In genomic region chr13:40271511-40271910, GRCh38 we compare ENCODE assay signal across 12 cellular contexts.
DNase-seq lines count a peak whose midpoint lies in the region; ATAC-seq and TF ChIP-seq lines count a peak whose summit lies in the region.
"Had no signal": no experiment of that assay in that cellular context is flagged by ENCODE, and none has a peak within 500 bp of the region (broad histone marks: within the 10 kb centered on the region; RNA-seq: fewer than 3 reads in every experiment).

No MANE protein-coding gene starts in this region.

- H3K27me3 ChIP-seq in uterus, result no peaks in the 10 kb centered on the region

- intact Hi-C loops in uterus (cut with DNase I; ENCODE audit: low total_unique reads), result no loop called here

- no peaks in the 10 kb centered on the region for H3K27me3 Mint-ChIP-seq in activated T-cell treated with anti-CD3 and anti-CD28 coated beads, Interleukin-2, amount 50 U/mL, for 24 hours
- H3K27me3 Mint-ChIP-seq in naive B cell, result no peaks in the 10 kb centered on the region
- H3K27me3 Mint-ChIP-seq: IgD-negative memory B cell had no signal

- H3K4me3 ChIP-seq in uterus, result no peak overlapping the region

- no peaks in the 10 kb centered on the region for H3K36me3 Mint-ChIP-seq in activated T-cell treated with anti-CD3 and anti-CD28 coated beads, Interleukin-2, amount 50 U/mL, for 24 hours (ENCODE audit: low read depth)
- no peaks in the 10 kb centered on the region for H3K36me3 Mint-ChIP-seq in naive B cell
- H3K36me3 Mint-ChIP-seq: type B pancreatic cell had no signal

- ATAC-seq in naive B cell (ENCODE audit: low read depth in 2 of 2) (peak in 1 of 2 donors; percentile 49), HG03439 (IDR thresholded peaks at IDR 0.05; ENCODE audit: unreplicated experiment) (no peak)

- no peaks in the 10 kb centered on the region for H3K9me3 ChIP-seq in uterus

- H3K27ac Mint-ChIP-seq in activated T-cell treated with anti-CD3 and anti-CD28 coated beads, Interleukin-2, amount 50 U/mL, for 24 hours, result peak overlapping the region; percentile 16
- H3K27ac Mint-ChIP-seq in naive B cell, result peak overlapping the region in 3 of 6 donors; percentile 16 to 87 (median 36)
- H3K27ac Mint-ChIP-seq: activated T-helper 2 cell treated with anti-CD3 and anti-CD28 coated beads, Interferon-gamma antibody, Interleukin-2, Interleukin-4, amounts not matched to agents 10 μg/mL and 5 μg/mL and 100 μg/mL, durations not matched to agents 14 hours and 24 hours and 36 hours; IgD-negative memory B cell had no signal

- TF ChIP-seq POLR2A in uterus (IDR thresholded peaks at IDR 0.05), result no peak

- H3K9me3 Mint-ChIP-seq in activated T-cell treated with anti-CD3 and anti-CD28 coated beads, Interleukin-2, amount 50 U/mL, for 24 hours, result no peaks in the 10 kb centered on the region
- H3K9me3 Mint-ChIP-seq in naive B cell, result no peaks in the 10 kb centered on the region
- H3K9me3 Mint-ChIP-seq: activated T-helper 2 cell treated with anti-CD3 and anti-CD28 coated beads, Interferon-gamma antibody, Interleukin-2, Interleukin-4, amounts not matched to agents 10 μg/mL and 5 μg/mL and 100 μg/mL, durations not matched to agents 14 hours and 24 hours and 36 hours; IgD-negative memory B cell had no signal

- H3K27ac ChIP-seq in uterus, result peak overlapping the region; percentile 77 to 88

- H3K4me3 Mint-ChIP-seq in activated T-cell treated with anti-CD3 and anti-CD28 coated beads, Interleukin-2, amount 50 U/mL, for 24 hours, result no peak overlapping the region
- H3K4me3 Mint-ChIP-seq in naive B cell, result peak overlapping the region in 5 of 8 donors; percentile 10 to 67 (median 58)
- H3K4me3 Mint-ChIP-seq: IgD-negative memory B cell, type B pancreatic cell had no signal

- H3K36me3 ChIP-seq in uterus, result no peaks in the 10 kb centered on the region

- DNase-seq in activated T-cell treated with anti-CD3 and anti-CD28 coated beads, Interleukin-2, amount 50 U/mL, for 24 hours, result no peak
- DNase-seq in activated T-cell treated with anti-CD3 and anti-CD28 coated beads, Interleukin-2, amount 50 U/mL, for 48 hours, result no peak
- DNase-seq in dermis blood vessel endothelial cell (peak; percentile 83), naive B cell (peak; percentile 5), uterus (peak; percentile 30 to 43), NCI-H1930 (lab: John Stamatoyannopoulos, UW) (no peak), NCI-H82 treated with DMSO at 0.1 percent for 48 hours (lab: John Stamatoyannopoulos, UW; ENCODE audit: unreplicated experiment) (no peak)
- DNase-seq: NCI-H510A treated with DMSO at 0.1 percent for 48 hours had no signal

- peaks cover 0 to 16% of the 10 kb centered on the region in 2 donors for H3K4me1 ChIP-seq in uterus

- peaks cover 37% of the 10 kb centered on the region for H3K4me1 Mint-ChIP-seq in activated T-cell treated with anti-CD3 and anti-CD28 coated beads, Interleukin-2, amount 50 U/mL, for 24 hours (ENCODE audit: low read depth)
- peaks cover 23 to 62% (median 56%) of the 10 kb centered on the region in 3 donors for H3K4me1 Mint-ChIP-seq in naive B cell

- TF ChIP-seq CTCF in uterus (IDR thresholded peaks at IDR 0.05), result no peak

Comparison
In these comparisons a context has a peak if more than half of its experiments do, and no peak if none do; other contexts are left out.
1. DNase-seq: peak in dermis blood vessel endothelial cell (single experiment), naive B cell (single experiment) and uterus (2 of 2); none in activated T-cell treated with anti-CD3 and anti-CD28 coated beads, Interleukin-2, amount 50 U/mL, for 24 hours (single experiment), activated T-cell treated with anti-CD3 and anti-CD28 coated beads, Interleukin-2, amount 50 U/mL, for 48 hours (0 of 2), NCI-H1930 (0 of 2) and NCI-H82 treated with DMSO at 0.1 percent for 48 hours (single experiment).